9 cellular contexts compared by ENCODE assay signal in the genomic region with DNA sequence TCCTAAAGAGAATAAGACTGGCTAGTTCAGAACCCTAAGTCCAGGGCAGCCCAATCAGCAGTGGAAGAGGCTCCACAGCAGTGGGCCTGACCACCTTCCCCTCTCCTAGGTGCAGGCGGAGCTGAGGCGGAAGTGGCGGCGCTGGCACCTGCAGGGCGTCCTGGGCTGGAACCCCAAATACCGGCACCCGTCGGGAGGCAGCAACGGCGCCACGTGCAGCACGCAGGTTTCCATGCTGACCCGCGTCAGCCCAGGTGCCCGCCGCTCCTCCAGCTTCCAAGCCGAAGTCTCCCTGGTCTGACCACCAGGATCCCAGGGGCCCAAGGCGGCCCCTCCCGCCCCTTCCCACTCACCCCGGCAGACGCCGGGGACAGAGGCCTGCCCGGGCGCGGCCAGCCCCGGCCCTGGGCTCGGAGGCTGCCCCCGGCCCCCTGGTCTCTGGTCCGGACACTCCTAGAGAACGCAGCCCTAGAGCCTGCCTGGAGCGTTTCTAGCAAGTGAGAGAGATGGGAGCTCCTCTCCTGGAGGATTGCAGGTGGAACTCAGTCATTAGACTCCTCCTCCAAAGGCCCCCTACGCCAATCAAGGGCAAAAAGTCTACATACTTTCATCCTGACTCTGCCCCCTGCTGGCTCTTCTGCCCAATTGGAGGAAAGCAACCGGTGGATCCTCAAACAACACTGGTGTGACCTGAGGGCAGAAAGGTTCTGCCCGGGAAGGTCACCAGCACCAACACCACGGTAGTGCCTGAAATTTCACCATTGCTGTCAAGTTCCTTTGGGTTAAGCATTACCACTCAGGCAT. TPM values are rescaled to one million over a fixed set of nuclear protein-coding genes. Genes with fewer than 3 reads are reported as not detected.
DNase-seq lines count a peak whose midpoint lies in the region; ATAC-seq, FAIRE-seq and TF ChIP-seq lines count a peak whose summit lies in the region.
"Had no signal": no experiment of that assay in that cellular context is flagged by ENCODE, and none has a peak within 500 bp of the region (broad histone marks: within the 10 kb centered on the region; RNA-seq: fewer than 3 reads in every experiment).

No MANE protein-coding gene starts in this region.

- WGBS in smooth muscle cell (ENCODE audit: low lambda C conversion rate) = 85% methylated on average over 35 of the region's 35 CpGs

- no peaks in the 10 kb centered on the region for H3K27me3 Mint-ChIP-seq in T-helper 2 cell treated with Interferon-gamma antibody and Interleukin-4, amounts not matched to agents 5 μg/mL and 100 μg/mL, for 36 hours (ENCODE audit: low read depth)

- no peaks in the 10 kb centered on the region for H3K9me3 ChIP-seq in smooth muscle cell (replicated peaks; ENCODE audit: low read depth)

- no peak overlapping the region for H3K4me2 ChIP-seq in smooth muscle cell

- H3K36me3 ChIP-seq in smooth muscle cell (ENCODE audit: low read depth) = no peaks in the 10 kb centered on the region

- no peaks in the 10 kb centered on the region for H3K4me1 ChIP-seq in smooth muscle cell (ENCODE audit: low read depth)

- DNase-seq in D721Med (ENCODE audit: insufficient read length, low spot score) (no peak), HuH-7 (ENCODE audit: low spot score) (peak; percentile 83), foreskin fibroblast (peak in 1 of 2 donors; percentile 28), smooth muscle cell (lab: John Stamatoyannopoulos, UW; ENCODE audit: unreplicated experiment) (no peak), NCI-H1417 (lab: John Stamatoyannopoulos, UW) (no peak)
- peak; percentile 63 for DNase-seq in activated CD4-positive, alpha-beta T cell treated with anti-CD3 and anti-CD28 coated beads for 48 hours
- DNase-seq in T-helper 2 cell treated with Interferon-gamma antibody and Interleukin-4, amounts not matched to agents 5 μg/mL and 100 μg/mL, for 36 hours (ENCODE audit: low spot score) = no peak

- no peaks in the 10 kb centered on the region for H3K79me2 ChIP-seq in smooth muscle cell (ENCODE audit: low read depth)

- FAIRE-seq in D721Med (lab: Jason Lieb, UNC) = no peak

- no peaks in the 10 kb centered on the region for H3F3A ChIP-seq in smooth muscle cell (ENCODE audit: low read depth)

- H2AFZ ChIP-seq in smooth muscle cell (ENCODE audit: low read depth) = no peak overlapping the region

- ATAC-seq in HG02678 (IDR thresholded peaks at IDR 0.05; ENCODE audit: unreplicated experiment) = no peak

- H3K9me3 Mint-ChIP-seq in T-helper 2 cell treated with Interferon-gamma antibody and Interleukin-4, amounts not matched to agents 5 μg/mL and 100 μg/mL, for 36 hours = no peaks in the 10 kb centered on the region

- no peak overlapping the region for H3K27ac Mint-ChIP-seq in T-helper 2 cell treated with Interferon-gamma antibody and Interleukin-4, amounts not matched to agents 5 μg/mL and 100 μg/mL, for 36 hours

- H3K4me1 Mint-ChIP-seq in T-helper 2 cell treated with Interferon-gamma antibody and Interleukin-4, amounts not matched to agents 5 μg/mL and 100 μg/mL, for 36 hours (ENCODE audit: low read depth) = peaks cover 12% of the 10 kb centered on the region

- H3K36me3 Mint-ChIP-seq in T-helper 2 cell treated with Interferon-gamma antibody and Interleukin-4, amounts not matched to agents 5 μg/mL and 100 μg/mL, for 36 hours (ENCODE audit: low read depth) = no peaks in the 10 kb centered on the region

- TF ChIP-seq CTCF in D721Med (IDR thresholded peaks at IDR 0.05; ENCODE audit: insufficient read depth, missing control alignments) (peak; percentile 25), foreskin fibroblast (IDR thresholded peaks at IDR 0.05; ENCODE audit: low read depth, low read length) (peak; percentile 30), smooth muscle cell (IDR thresholded peaks at IDR 0.05; ENCODE audit: borderline replicate concordance, insufficient read depth, poor library complexity, severe bottlenecking) (peak; percentile 40)

- no peak overlapping the region for H3K27ac ChIP-seq in smooth muscle cell (ENCODE audit: low read depth)
- H3K27ac ChIP-seq: SK-N-MC had no signal

- no peaks in the 10 kb centered on the region for H4K20me1 ChIP-seq in smooth muscle cell (ENCODE audit: low read depth)

- no peak overlapping the region for H3K4me3 ChIP-seq in foreskin fibroblast (ENCODE audit: low read depth in 1 of 2, low read length in 2 of 2)
- no peak overlapping the region for H3K4me3 ChIP-seq in smooth muscle cell
- H3K4me3 ChIP-seq: SK-N-MC had no signal

- no peak overlapping the region for H3K4me3 Mint-ChIP-seq in T-helper 2 cell treated with Interferon-gamma antibody and Interleukin-4, amounts not matched to agents 5 μg/mL and 100 μg/mL, for 36 hours

- no peak overlapping the region for H3K9ac ChIP-seq in smooth muscle cell (ENCODE audit: low read depth)

- no peaks in the 10 kb centered on the region for H3K27me3 ChIP-seq in smooth muscle cell (ENCODE audit: low read depth)

RNA-seq across cellular contexts. Expression of a gene that starts 33.7 kb away (rescaled TPM):
- 0.22 and 1.3 TPM in 2 replicates for total RNA-seq in smooth muscle cell
- 0.86 and 3.9 TPM in 2 replicates for polyA plus RNA-seq in smooth muscle cell

RNA-seq across cellular contexts. Expression of a gene that starts 45.6 kb away (rescaled TPM):
- 52.2 and 70.5 TPM in 2 replicates for total RNA-seq in smooth muscle cell
- 39.8 and 45.7 TPM in 2 replicates for polyA plus RNA-seq in smooth muscle cell

RNA-seq across cellular contexts. Expression of a gene that starts 54.5 kb away (rescaled TPM):
- 24.5 and 54.2 TPM in 2 replicates for total RNA-seq in smooth muscle cell
- 38.7 and 38.8 TPM in 2 replicates for polyA plus RNA-seq in smooth muscle cell

Comparison
In these comparisons a context has a peak if more than half of its experiments do, and no peak if none do; other contexts are left out.
1. DNase-seq: peak in HuH-7 (single experiment) and activated CD4-positive, alpha-beta T cell treated with anti-CD3 and anti-CD28 coated beads for 48 hours (single experiment); none in D721Med (single experiment), smooth muscle cell (single experiment), NCI-H1417 (0 of 3) and T-helper 2 cell treated with Interferon-gamma antibody and Interleukin-4, amounts not matched to agents 5 μg/mL and 100 μg/mL, for 36 hours (single experiment).
2. Peak in every context shown above with its lines, with median percentiles within 50 percentile points of each other: CTCF ChIP-seq.